12 cellular contexts compared by ENCODE assay signal in genomic region chr15:61702224-61703120, GRCh38.
DNase-seq lines count a peak whose midpoint lies in the region; ATAC-seq and TF ChIP-seq lines count a peak whose summit lies in the region.
"Had no signal": no experiment of that assay in that cellular context is flagged by ENCODE, and none has a peak within 500 bp of the region (broad histone marks: within the 10 kb centered on the region; RNA-seq: fewer than 3 reads in every experiment).

No MANE protein-coding gene starts in this region.

- peaks cover 3% of the 10 kb centered on the region for H3K4me1 ChIP-seq in suprapubic skin

- H3K27ac ChIP-seq in suprapubic skin, result no peak overlapping the region

- no peak for TF ChIP-seq EP300 in suprapubic skin (IDR thresholded peaks at IDR 0.05)

- no peaks in the 10 kb centered on the region for H3K27me3 Mint-ChIP-seq in MCF 10A (ENCODE audit: insufficient read depth, unreplicated experiment)
- H3K27me3 Mint-ChIP-seq: dendritic cell treated with granulocyte-macrophage colony-stimulating factor and Interleukin-4, amounts not matched to agents 40 ng/mL and 50 ng/mL, for 4 days had no signal

- no peak overlapping the region for H3K27ac Mint-ChIP-seq in MCF 10A (ENCODE audit: low read depth, unreplicated experiment)
- H3K27ac Mint-ChIP-seq: CD4-positive, alpha-beta memory T cell; dendritic cell treated with granulocyte-macrophage colony-stimulating factor and Interleukin-4, amounts not matched to agents 40 ng/mL and 50 ng/mL, for 4 days; naive B cell had no signal

- WGBS in suprapubic skin, result 51% methylated on average over 4 of the region's 4 CpGs

- intact Hi-C loops in MCF 10A (cut with micrococcal nuclease), result loop anchor here (1.0 kb wide), 1 partner anchor 132 kb away; no protein-coding TSS in a partner anchor

- BruUV-seq in MCF 10A (replicated peaks; lab: Mats Ljungman, UMichigan), result no TSS peak

- no peaks in the 10 kb centered on the region for H3K9me3 Mint-ChIP-seq in MCF 10A (ENCODE audit: unreplicated experiment)
- H3K9me3 Mint-ChIP-seq: dendritic cell treated with granulocyte-macrophage colony-stimulating factor and Interleukin-4, amounts not matched to agents 40 ng/mL and 50 ng/mL, for 4 days had no signal

- DNase-seq in ELF-1 (ENCODE audit: low read depth, low spot score) (peak; percentile 15), NCI-H1436 (lab: John Stamatoyannopoulos, UW) (peak; percentile 10), MCF 10A (ENCODE audit: unreplicated experiment) (peak; percentile 29), myocyte (ENCODE audit: low read depth) (peak; percentile 13), mucosa of gallbladder (ENCODE audit: low spot score) (no peak), suprapubic skin (ENCODE audit: low spot score in 2 of 2) (no peak), T-helper 2 cell (no peak)
- DNase-seq: activated CD4-positive, alpha-beta T cell treated with anti-CD3 and anti-CD28 coated beads for 1 hour; CD4-positive, alpha-beta memory T cell; naive B cell had no signal

- no peak overlapping the region for H3K4me3 Mint-ChIP-seq in MCF 10A (ENCODE audit: unreplicated experiment)
- H3K4me3 Mint-ChIP-seq: CD4-positive, alpha-beta memory T cell; dendritic cell treated with granulocyte-macrophage colony-stimulating factor and Interleukin-4, amounts not matched to agents 40 ng/mL and 50 ng/mL, for 4 days; naive B cell had no signal

- ATAC-seq in GM19324 (IDR thresholded peaks at IDR 0.05; ENCODE audit: low FRiP score, unreplicated experiment), result no peak

- no peaks in the 10 kb centered on the region for H3K36me3 ChIP-seq in suprapubic skin

- TF ChIP-seq POLR2A in suprapubic skin (IDR thresholded peaks at IDR 0.05), result no peak

- no peaks in the 10 kb centered on the region for H3K27me3 ChIP-seq in suprapubic skin

- no peaks in the 10 kb centered on the region for H3K9me3 ChIP-seq in suprapubic skin

- TF ChIP-seq CTCF in MCF 10A (IDR thresholded peaks at IDR 0.05; ENCODE audit: unreplicated experiment) (no peak), suprapubic skin (IDR thresholded peaks at IDR 0.05) (no peak)

- no peaks in the 10 kb centered on the region for H3K36me3 Mint-ChIP-seq in MCF 10A (ENCODE audit: insufficient read depth, unreplicated experiment)
- H3K36me3 Mint-ChIP-seq: CD4-positive, alpha-beta memory T cell; naive B cell had no signal

- peaks cover 14% of the 10 kb centered on the region for H3K4me1 Mint-ChIP-seq in MCF 10A (ENCODE audit: insufficient read depth, unreplicated experiment)
- H3K4me1 Mint-ChIP-seq: naive B cell had no signal

- POLR2A ChIA-PET in MCF 10A (lab: Yijun Ruan, JAX), result interaction anchor here (0.6 kb wide), 1 partner anchor 57 kb away, joined by 3 read pairs; no protein-coding TSS in a partner anchor

- CTCF ChIA-PET in MCF 10A (lab: Yijun Ruan, JAX), result interaction anchor here (0.6 to 0.7 kb wide), 2 partner anchors 105 to 1339 kb away, joined by 3 read pairs; no protein-coding TSS in a partner anchor

- no peak overlapping the region for H3K4me3 ChIP-seq in suprapubic skin

Comparison
In these comparisons a context has a peak if more than half of its experiments do, and no peak if none do; other contexts are left out.
1. DNase-seq: peak in ELF-1 (single experiment), NCI-H1436 (single experiment), MCF 10A (single experiment) and myocyte (single experiment); none in mucosa of gallbladder (single experiment), suprapubic skin (0 of 2) and T-helper 2 cell (0 of 5).